8 cellular contexts compared by ENCODE assay signal in genomic region chr2:169478745-169479256, GRCh38. TPM values are rescaled to one million over a fixed set of nuclear protein-coding genes. Genes with fewer than 3 reads are reported as not detected.
DNase-seq lines count a peak whose midpoint lies in the region; ATAC-seq, FAIRE-seq and TF ChIP-seq lines count a peak whose summit lies in the region.

No MANE protein-coding gene starts in this region.

- FAIRE-seq in GM19239 (lab: Jason Lieb, UNC) = no peak

- H3K27ac Mint-ChIP-seq in natural killer cell = peak overlapping the region; percentile 26 to 78

- H3K36me3 ChIP-seq in KOPT-K1 (ENCODE audit: insufficient read depth, low read length) = peaks cover 13% of the 10 kb centered on the region

- H3K36me3 Mint-ChIP-seq in natural killer cell = no peaks in the 10 kb centered on the region

- intact Hi-C loops in natural killer cell (cut with micrococcal nuclease) = no loop called here

- DNase-seq in AG10803 (ENCODE audit: low read depth) (no peak), coronary artery (ENCODE audit: low spot score) (no peak), natural killer cell (no peak), GM19239 (ENCODE audit: insufficient read length, low spot score) (no peak), NCI-H1105 treated with DMSO at 0.1 percent for 48 hours (lab: John Stamatoyannopoulos, UW) (no peak), NCI-H146 treated with DMSO at 0.1 percent for 48 hours (lab: John Stamatoyannopoulos, UW; ENCODE audit: unreplicated experiment) (no peak)

- H3K4me3 ChIP-seq in AG10803 (ENCODE audit: low read length) (peak overlapping the region; percentile 83), coronary artery (peak overlapping the region; percentile 81)

- no peak for ATAC-seq in natural killer cell
- no peak for ATAC-seq in GM21786 (IDR thresholded peaks at IDR 0.05; ENCODE audit: unreplicated experiment)

- H3K9me3 Mint-ChIP-seq in natural killer cell = no peaks in the 10 kb centered on the region

- no peaks in the 10 kb centered on the region for H3K27me3 Mint-ChIP-seq in natural killer cell (ENCODE audit: low read depth in 2 of 2)

- H3K4me1 Mint-ChIP-seq in natural killer cell = peaks cover 17 to 18% of the 10 kb centered on the region in 2 donors

- peak overlapping the region; percentile 91 for H3K4me3 Mint-ChIP-seq in natural killer cell

- H3K27ac ChIP-seq in KOPT-K1 (ENCODE audit: low read depth, low read length, poor library complexity, severe bottlenecking) = peak overlapping the region; percentile 34
- peak overlapping the region; percentile 49 to 82 for H3K27ac ChIP-seq in coronary artery

- no peaks in the 10 kb centered on the region for H3K9me3 ChIP-seq in KOPT-K1 (ENCODE audit: insufficient read depth, low read length, poor library complexity, severe bottlenecking)

- TF ChIP-seq CTCF in AG10803 (conservative IDR thresholded peaks at IDR 0.05; ENCODE audit: low read length) (no peak), coronary artery (IDR thresholded peaks at IDR 0.05) (no peak), natural killer cell (IDR thresholded peaks at IDR 0.05) (no peak)

RNA-seq across cellular contexts. Expression of gene BBS5, which starts 0.5 kb away (rescaled TPM):
- total RNA-seq in natural killer cell = 1 to 10 TPM; 1.5 to 2.2 (median 1.7) TPM

RNA-seq across cellular contexts. Expression of gene KLHL41, which starts 30.7 kb away (rescaled TPM):
- total RNA-seq in natural killer cell = not detected
